In the genomic region with DNA sequence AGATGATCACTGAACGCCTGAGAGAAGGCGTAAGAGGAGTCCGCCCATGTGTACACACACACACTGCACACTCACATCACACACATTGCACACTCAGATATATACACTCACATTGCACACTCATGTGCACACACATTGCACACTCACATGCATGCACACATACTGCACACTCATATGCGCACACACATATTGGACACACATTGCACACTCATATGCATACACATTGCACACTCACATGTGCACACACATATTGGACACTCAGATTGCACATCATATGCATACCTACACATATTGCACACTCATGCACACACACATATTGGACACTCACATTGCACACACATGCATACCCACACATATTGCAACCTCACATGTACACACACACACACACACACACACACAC, we compare ENCODE assay signal across 28 cellular contexts.
"Had no signal": no experiment of that assay in that cellular context is flagged by ENCODE, and none has a peak within 500 bp of the region (broad histone marks: within the 10 kb centered on the region; RNA-seq: fewer than 3 reads in every experiment).

No MANE protein-coding gene starts in this region.

- H3K4me3 ChIP-seq: colonic mucosa, gastroesophageal sphincter, hepatocyte, left ventricle myocardium inferior, lung, mucosa of descending colon, ovary, psoas muscle, upper lobe of left lung had no signal

- H3K27me3 ChIP-seq: colonic mucosa, ovary, upper lobe of left lung had no signal

- H3K27ac ChIP-seq: colonic mucosa, gastroesophageal sphincter, hepatocyte, left ventricle myocardium inferior, neutrophil, ovary, psoas muscle, upper lobe of left lung had no signal

- H3K4me1 Mint-ChIP-seq: activated CD4-positive, alpha-beta T cell treated with anti-CD3 and anti-CD28 coated beads for 36 hours had no signal

- H3K4me3 Mint-ChIP-seq: activated CD4-positive, alpha-beta T cell treated with anti-CD3 and anti-CD28 coated beads for 36 hours; activated CD8-positive, alpha-beta T cell treated with anti-CD3 and anti-CD28 coated beads, Interleukin-2, amount 10 ng/mL, durations not matched to agents 7 days and 5 days; activated naive CD8-positive, alpha-beta T cell; natural killer cell treated with Interleukin-12 subunit alpha and Interleukin-12 subunit beta and Interleukin-15 and Interleukin-18, amount 100 ng/mL, for 72 hours; stimulated activated naive CD8-positive, alpha-beta T cell treated with anti-CD3 and anti-CD28 coated beads, Interleukin-15, Interleukin-2, amounts not matched to agents 100 ng/mL and 50 ng/mL, for 24 hours; T-helper 2 cell treated with Interferon-gamma antibody and Interleukin-4, amounts not matched to agents 5 μg/mL and 100 μg/mL, for 36 hours had no signal

- DNase-seq: activated CD4-positive, alpha-beta T cell treated with anti-CD3 and anti-CD28 coated beads for 36 hours; activated CD4-positive, CD25-positive, alpha-beta regulatory T cell; activated CD8-positive, alpha-beta T cell treated with anti-CD3 and anti-CD28 coated beads, Interleukin-2, amount 10 ng/mL, durations not matched to agents 7 days and 5 days; activated effector memory CD4-positive, alpha-beta T cell treated with Interleukin-2 at 50 U/mL for 16 hours; activated naive CD4-positive, alpha-beta T cell treated with Interleukin-2 at 50 U/mL for 16 hours; anterior cingulate cortex; cerebellar nuclear complex; colonic mucosa; effector memory CD4-positive, alpha-beta T cell; erythroblast; islet precursor cell; left ventricle myocardium inferior; mucosa of descending colon; ovary; psoas muscle; right cardiac atrium; stimulated activated CD4-positive, alpha-beta T cell treated with anti-CD3 and anti-CD28 coated beads, Interleukin-2, amount 100 ng/mL, for 48 hours; substantia nigra; T-helper 1 cell; upper lobe of left lung had no signal

- H3K9me3 ChIP-seq: colonic mucosa, gastroesophageal sphincter, left ventricle myocardium inferior, mucosa of descending colon, neutrophil, ovary, psoas muscle, upper lobe of left lung had no signal

- H2AFZ ChIP-seq: hepatocyte had no signal

- H3K27ac Mint-ChIP-seq: activated CD4-positive, alpha-beta T cell treated with anti-CD3 and anti-CD28 coated beads for 36 hours; activated CD8-positive, alpha-beta T cell treated with anti-CD3 and anti-CD28 coated beads, Interleukin-2, amount 10 ng/mL, durations not matched to agents 7 days and 5 days; activated naive CD8-positive, alpha-beta T cell; natural killer cell treated with Interleukin-12 subunit alpha and Interleukin-12 subunit beta and Interleukin-15 and Interleukin-18, amount 100 ng/mL, for 72 hours; stimulated activated naive CD8-positive, alpha-beta T cell treated with anti-CD3 and anti-CD28 coated beads, Interleukin-15, Interleukin-2, amounts not matched to agents 100 ng/mL and 50 ng/mL, for 24 hours; T-helper 2 cell treated with Interferon-gamma antibody and Interleukin-4, amounts not matched to agents 5 μg/mL and 100 μg/mL, for 36 hours had no signal

- H3K36me3 Mint-ChIP-seq: activated naive CD8-positive, alpha-beta T cell; natural killer cell treated with Interleukin-12 subunit alpha and Interleukin-12 subunit beta and Interleukin-15 and Interleukin-18, amount 100 ng/mL, for 72 hours had no signal

- H3K36me3 ChIP-seq: colonic mucosa, gastroesophageal sphincter, left ventricle myocardium inferior, neutrophil, ovary, upper lobe of left lung had no signal

- H3K4me2 ChIP-seq: hepatocyte had no signal

- H3K4me1 ChIP-seq: colonic mucosa, gastroesophageal sphincter, left ventricle myocardium inferior, psoas muscle, upper lobe of left lung had no signal

- ATAC-seq: activated CD4-positive, alpha-beta T cell treated with anti-CD3 and anti-CD28 coated beads for 36 hours; activated CD8-positive, alpha-beta T cell treated with anti-CD3 and anti-CD28 coated beads, Interleukin-2, amount 10 ng/mL, durations not matched to agents 7 days and 5 days; gastroesophageal sphincter; mucosa of descending colon; psoas muscle; right cardiac atrium had no signal

- H3K9me3 Mint-ChIP-seq: natural killer cell treated with Interleukin-12 subunit alpha and Interleukin-12 subunit beta and Interleukin-15 and Interleukin-18, amount 100 ng/mL, for 72 hours; stimulated activated naive CD8-positive, alpha-beta T cell treated with anti-CD3 and anti-CD28 coated beads, Interleukin-15, Interleukin-2, amounts not matched to agents 100 ng/mL and 50 ng/mL, for 24 hours; T-helper 2 cell treated with Interferon-gamma antibody and Interleukin-4, amounts not matched to agents 5 μg/mL and 100 μg/mL, for 36 hours had no signal
